ENCODE assay signal across 1 cellular context in the genomic region with DNA sequence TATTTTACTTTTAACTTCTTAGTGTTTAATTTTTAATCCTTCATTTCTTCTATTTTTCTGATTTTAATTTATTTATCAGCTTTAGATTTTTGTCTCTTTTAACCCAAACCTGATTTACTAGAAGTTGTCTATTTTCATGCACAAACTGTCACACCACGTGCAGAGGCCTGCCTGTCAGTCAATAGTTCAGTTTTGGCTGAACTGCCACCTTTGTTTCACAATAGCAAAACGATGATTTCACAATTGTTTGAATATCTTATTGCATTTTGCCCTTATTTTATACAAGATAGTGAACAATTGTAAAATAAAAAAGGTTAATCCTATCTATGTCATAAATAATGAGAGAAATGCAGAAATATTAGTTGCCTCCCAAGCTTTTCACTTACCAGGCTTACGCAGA.
TF ChIP-seq lines count a peak whose summit lies in the region.

No MANE protein-coding gene starts in this region.

TF ChIP-seq in HepG2, 621 proteins besides CTCF, POLR2A, EP300 and RAD21 (continued from another document and continues in another):
- TF ChIP-seq FOSL2 (CRISPR knock-in tag; IDR thresholded peaks at IDR 0.05) = 0 out of 2 replicates have a peak, but pooled peaks have one; percentile 14
- TF ChIP-seq, protein P1, sequence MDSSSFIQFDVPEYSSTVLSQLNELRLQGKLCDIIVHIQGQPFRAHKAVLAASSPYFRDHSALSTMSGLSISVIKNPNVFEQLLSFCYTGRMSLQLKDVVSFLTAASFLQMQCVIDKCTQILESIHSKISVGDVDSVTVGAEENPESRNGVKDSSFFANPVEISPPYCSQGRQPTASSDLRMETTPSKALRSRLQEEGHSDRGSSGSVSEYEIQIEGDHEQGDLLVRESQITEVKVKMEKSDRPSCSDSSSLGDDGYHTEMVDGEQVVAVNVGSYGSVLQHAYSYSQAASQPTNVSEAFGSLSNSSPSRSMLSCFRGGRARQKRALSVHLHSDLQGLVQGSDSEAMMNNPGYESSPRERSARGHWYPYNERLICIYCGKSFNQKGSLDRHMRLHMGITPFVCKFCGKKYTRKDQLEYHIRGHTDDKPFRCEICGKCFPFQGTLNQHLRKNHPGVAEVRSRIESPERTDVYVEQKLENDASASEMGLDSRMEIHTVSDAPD (CRISPR knock-in tag; IDR thresholded peaks at IDR 0.05) = no peak
- peak; percentile 80; the same call in 1 of the 2 replicates for TF ChIP-seq MIER3 (CRISPR knock-in tag; IDR thresholded peaks at IDR 0.05; ENCODE audit: borderline replicate concordance)
- TF ChIP-seq, protein P2, sequence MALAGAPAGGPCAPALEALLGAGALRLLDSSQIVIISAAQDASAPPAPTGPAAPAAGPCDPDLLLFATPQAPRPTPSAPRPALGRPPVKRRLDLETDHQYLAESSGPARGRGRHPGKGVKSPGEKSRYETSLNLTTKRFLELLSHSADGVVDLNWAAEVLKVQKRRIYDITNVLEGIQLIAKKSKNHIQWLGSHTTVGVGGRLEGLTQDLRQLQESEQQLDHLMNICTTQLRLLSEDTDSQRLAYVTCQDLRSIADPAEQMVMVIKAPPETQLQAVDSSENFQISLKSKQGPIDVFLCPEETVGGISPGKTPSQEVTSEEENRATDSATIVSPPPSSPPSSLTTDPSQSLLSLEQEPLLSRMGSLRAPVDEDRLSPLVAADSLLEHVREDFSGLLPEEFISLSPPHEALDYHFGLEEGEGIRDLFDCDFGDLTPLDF (CRISPR knock-in tag; IDR thresholded peaks at IDR 0.05) = 0 out of 2 replicates have a peak, but pooled peaks have one; percentile 22
- peak; percentile 87 for TF ChIP-seq ARNTL (CRISPR knock-in tag; IDR thresholded peaks at IDR 0.05)
- TF ChIP-seq ZC3H4 (CRISPR knock-in tag; IDR thresholded peaks at IDR 0.05; ENCODE audit: borderline replicate concordance) = no peak
- peak; percentile 30; the same call in 1 of the 2 replicates for TF ChIP-seq SMC3 (IDR thresholded peaks at IDR 0.05; ENCODE audit: low read length)
- TF ChIP-seq ZNF430 (CRISPR knock-in tag; IDR thresholded peaks at IDR 0.05) = 0 out of 2 replicates have a peak, but pooled peaks have one; percentile 39
- TF ChIP-seq, protein P3, sequence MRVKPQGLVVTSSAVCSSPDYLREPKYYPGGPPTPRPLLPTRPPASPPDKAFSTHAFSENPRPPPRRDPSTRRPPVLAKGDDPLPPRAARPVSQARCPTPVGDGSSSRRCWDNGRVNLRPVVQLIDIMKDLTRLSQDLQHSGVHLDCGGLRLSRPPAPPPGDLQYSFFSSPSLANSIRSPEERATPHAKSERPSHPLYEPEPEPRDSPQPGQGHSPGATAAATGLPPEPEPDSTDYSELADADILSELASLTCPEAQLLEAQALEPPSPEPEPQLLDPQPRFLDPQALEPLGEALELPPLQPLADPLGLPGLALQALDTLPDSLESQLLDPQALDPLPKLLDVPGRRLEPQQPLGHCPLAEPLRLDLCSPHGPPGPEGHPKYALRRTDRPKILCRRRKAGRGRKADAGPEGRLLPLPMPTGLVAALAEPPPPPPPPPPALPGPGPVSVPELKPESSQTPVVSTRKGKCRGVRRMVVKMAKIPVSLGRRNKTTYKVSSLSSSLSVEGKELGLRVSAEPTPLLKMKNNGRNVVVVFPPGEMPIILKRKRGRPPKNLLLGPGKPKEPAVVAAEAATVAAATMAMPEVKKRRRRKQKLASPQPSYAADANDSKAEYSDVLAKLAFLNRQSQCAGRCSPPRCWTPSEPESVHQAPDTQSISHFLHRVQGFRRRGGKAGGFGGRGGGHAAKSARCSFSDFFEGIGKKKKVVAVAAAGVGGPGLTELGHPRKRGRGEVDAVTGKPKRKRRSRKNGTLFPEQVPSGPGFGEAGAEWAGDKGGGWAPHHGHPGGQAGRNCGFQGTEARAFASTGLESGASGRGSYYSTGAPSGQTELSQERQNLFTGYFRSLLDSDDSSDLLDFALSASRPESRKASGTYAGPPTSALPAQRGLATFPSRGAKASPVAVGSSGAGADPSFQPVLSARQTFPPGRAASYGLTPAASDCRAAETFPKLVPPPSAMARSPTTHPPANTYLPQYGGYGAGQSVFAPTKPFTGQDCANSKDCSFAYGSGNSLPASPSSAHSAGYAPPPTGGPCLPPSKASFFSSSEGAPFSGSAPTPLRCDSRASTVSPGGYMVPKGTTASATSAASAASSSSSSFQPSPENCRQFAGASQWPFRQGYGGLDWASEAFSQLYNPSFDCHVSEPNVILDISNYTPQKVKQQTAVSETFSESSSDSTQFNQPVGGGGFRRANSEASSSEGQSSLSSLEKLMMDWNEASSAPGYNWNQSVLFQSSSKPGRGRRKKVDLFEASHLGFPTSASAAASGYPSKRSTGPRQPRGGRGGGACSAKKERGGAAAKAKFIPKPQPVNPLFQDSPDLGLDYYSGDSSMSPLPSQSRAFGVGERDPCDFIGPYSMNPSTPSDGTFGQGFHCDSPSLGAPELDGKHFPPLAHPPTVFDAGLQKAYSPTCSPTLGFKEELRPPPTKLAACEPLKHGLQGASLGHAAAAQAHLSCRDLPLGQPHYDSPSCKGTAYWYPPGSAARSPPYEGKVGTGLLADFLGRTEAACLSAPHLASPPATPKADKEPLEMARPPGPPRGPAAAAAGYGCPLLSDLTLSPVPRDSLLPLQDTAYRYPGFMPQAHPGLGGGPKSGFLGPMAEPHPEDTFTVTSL (CRISPR knock-in tag; IDR thresholded peaks at IDR 0.05; ENCODE audit: borderline replicate concordance) = peak; percentile 77; the same call in 1 of the 2 replicates
- TF ChIP-seq CBFB (CRISPR knock-in tag; IDR thresholded peaks at IDR 0.05) = no peak
- TF ChIP-seq, protein P4, sequence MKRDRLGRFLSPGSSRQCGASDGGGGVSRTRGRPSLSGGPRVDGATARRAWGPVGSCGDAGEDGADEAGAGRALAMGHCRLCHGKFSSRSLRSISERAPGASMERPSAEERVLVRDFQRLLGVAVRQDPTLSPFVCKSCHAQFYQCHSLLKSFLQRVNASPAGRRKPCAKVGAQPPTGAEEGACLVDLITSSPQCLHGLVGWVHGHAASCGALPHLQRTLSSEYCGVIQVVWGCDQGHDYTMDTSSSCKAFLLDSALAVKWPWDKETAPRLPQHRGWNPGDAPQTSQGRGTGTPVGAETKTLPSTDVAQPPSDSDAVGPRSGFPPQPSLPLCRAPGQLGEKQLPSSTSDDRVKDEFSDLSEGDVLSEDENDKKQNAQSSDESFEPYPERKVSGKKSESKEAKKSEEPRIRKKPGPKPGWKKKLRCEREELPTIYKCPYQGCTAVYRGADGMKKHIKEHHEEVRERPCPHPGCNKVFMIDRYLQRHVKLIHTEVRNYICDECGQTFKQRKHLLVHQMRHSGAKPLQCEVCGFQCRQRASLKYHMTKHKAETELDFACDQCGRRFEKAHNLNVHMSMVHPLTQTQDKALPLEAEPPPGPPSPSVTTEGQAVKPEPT (CRISPR knock-in tag; IDR thresholded peaks at IDR 0.05; ENCODE audit: low read depth) = no peak
- TF ChIP-seq, protein P5, sequence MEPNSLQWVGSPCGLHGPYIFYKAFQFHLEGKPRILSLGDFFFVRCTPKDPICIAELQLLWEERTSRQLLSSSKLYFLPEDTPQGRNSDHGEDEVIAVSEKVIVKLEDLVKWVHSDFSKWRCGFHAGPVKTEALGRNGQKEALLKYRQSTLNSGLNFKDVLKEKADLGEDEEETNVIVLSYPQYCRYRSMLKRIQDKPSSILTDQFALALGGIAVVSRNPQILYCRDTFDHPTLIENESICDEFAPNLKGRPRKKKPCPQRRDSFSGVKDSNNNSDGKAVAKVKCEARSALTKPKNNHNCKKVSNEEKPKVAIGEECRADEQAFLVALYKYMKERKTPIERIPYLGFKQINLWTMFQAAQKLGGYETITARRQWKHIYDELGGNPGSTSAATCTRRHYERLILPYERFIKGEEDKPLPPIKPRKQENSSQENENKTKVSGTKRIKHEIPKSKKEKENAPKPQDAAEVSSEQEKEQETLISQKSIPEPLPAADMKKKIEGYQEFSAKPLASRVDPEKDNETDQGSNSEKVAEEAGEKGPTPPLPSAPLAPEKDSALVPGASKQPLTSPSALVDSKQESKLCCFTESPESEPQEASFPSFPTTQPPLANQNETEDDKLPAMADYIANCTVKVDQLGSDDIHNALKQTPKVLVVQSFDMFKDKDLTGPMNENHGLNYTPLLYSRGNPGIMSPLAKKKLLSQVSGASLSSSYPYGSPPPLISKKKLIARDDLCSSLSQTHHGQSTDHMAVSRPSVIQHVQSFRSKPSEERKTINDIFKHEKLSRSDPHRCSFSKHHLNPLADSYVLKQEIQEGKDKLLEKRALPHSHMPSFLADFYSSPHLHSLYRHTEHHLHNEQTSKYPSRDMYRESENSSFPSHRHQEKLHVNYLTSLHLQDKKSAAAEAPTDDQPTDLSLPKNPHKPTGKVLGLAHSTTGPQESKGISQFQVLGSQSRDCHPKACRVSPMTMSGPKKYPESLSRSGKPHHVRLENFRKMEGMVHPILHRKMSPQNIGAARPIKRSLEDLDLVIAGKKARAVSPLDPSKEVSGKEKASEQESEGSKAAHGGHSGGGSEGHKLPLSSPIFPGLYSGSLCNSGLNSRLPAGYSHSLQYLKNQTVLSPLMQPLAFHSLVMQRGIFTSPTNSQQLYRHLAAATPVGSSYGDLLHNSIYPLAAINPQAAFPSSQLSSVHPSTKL (CRISPR knock-in tag; IDR thresholded peaks at IDR 0.05) = peak; percentile 87
- TF ChIP-seq ZSCAN12 (CRISPR knock-in tag; IDR thresholded peaks at IDR 0.05) = 0 out of 2 replicates have a peak, but pooled peaks have one; percentile 35
- TF ChIP-seq SP4 (CRISPR knock-in tag; IDR thresholded peaks at IDR 0.05) = no peak
- no peak for TF ChIP-seq FOXP1 (IDR thresholded peaks at IDR 0.05)
- TF ChIP-seq FOXP1 (CRISPR knock-in tag; IDR thresholded peaks at IDR 0.05) = peak; percentile 74; the same call in 1 of the 2 replicates
- TF ChIP-seq ARID2 (CRISPR knock-in tag; IDR thresholded peaks at IDR 0.05; ENCODE audit: borderline replicate concordance) = no peak
- no peak for TF ChIP-seq SKI (IDR thresholded peaks at IDR 0.05; ENCODE audit: partially characterized antibody)
- TF ChIP-seq BHLHE40 (IDR thresholded peaks at IDR 0.05; ENCODE audit: low read length) = peak; percentile 69
- TF ChIP-seq, protein P6, sequence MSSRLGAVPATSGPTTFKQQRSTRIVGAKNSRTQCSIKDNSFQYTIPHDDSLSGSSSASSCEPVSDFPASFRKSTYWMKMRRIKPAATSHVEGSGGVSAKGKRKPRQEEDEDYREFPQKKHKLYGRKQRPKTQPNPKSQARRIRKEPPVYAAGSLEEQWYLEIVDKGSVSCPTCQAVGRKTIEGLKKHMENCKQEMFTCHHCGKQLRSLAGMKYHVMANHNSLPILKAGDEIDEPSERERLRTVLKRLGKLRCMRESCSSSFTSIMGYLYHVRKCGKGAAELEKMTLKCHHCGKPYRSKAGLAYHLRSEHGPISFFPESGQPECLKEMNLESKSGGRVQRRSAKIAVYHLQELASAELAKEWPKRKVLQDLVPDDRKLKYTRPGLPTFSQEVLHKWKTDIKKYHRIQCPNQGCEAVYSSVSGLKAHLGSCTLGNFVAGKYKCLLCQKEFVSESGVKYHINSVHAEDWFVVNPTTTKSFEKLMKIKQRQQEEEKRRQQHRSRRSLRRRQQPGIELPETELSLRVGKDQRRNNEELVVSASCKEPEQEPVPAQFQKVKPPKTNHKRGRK (CRISPR knock-in tag; IDR thresholded peaks at IDR 0.05) = peak; percentile 44; the same call in 1 of the 2 replicates
- 0 out of 2 replicates have a peak, but pooled peaks have one; percentile 45 for TF ChIP-seq ZNF766 (CRISPR knock-in tag; IDR thresholded peaks at IDR 0.05; ENCODE audit: borderline replicate concordance)
- TF ChIP-seq, protein P7, sequence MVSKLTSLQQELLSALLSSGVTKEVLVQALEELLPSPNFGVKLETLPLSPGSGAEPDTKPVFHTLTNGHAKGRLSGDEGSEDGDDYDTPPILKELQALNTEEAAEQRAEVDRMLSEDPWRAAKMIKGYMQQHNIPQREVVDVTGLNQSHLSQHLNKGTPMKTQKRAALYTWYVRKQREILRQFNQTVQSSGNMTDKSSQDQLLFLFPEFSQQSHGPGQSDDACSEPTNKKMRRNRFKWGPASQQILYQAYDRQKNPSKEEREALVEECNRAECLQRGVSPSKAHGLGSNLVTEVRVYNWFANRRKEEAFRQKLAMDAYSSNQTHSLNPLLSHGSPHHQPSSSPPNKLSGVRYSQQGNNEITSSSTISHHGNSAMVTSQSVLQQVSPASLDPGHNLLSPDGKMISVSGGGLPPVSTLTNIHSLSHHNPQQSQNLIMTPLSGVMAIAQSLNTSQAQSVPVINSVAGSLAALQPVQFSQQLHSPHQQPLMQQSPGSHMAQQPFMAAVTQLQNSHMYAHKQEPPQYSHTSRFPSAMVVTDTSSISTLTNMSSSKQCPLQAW (CRISPR knock-in tag; IDR thresholded peaks at IDR 0.05) = 0 out of 2 replicates have a peak, but pooled peaks have one; percentile 13
- no peak for TF ChIP-seq ZNF251 (CRISPR knock-in tag; IDR thresholded peaks at IDR 0.05)
- peak; percentile 62; the same call in 1 of the 2 replicates for TF ChIP-seq HOXA5 (CRISPR knock-in tag; IDR thresholded peaks at IDR 0.05)
- peak; percentile 87 for TF ChIP-seq BCL6 (CRISPR knock-in tag; IDR thresholded peaks at IDR 0.05)
- TF ChIP-seq ZSCAN25 (CRISPR knock-in tag; IDR thresholded peaks at IDR 0.05) = no peak
- TF ChIP-seq, protein P8, sequence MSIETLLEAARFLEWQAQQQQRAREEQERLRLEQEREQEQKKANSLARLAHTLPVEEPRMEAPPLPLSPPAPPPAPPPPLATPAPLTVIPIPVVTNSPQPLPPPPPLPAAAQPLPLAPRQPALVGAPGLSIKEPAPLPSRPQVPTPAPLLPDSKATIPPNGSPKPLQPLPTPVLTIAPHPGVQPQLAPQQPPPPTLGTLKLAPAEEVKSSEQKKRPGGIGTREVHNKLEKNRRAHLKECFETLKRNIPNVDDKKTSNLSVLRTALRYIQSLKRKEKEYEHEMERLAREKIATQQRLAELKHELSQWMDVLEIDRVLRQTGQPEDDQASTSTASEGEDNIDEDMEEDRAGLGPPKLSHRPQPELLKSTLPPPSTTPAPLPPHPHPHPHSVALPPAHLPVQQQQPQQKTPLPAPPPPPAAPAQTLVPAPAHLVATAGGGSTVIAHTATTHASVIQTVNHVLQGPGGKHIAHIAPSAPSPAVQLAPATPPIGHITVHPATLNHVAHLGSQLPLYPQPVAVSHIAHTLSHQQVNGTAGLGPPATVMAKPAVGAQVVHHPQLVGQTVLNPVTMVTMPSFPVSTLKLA (IDR thresholded peaks at IDR 0.05) = peak; percentile 72
- no peak for TF ChIP-seq EEA1 (CRISPR knock-in tag; IDR thresholded peaks at IDR 0.05; ENCODE audit: borderline replicate concordance)
- TF ChIP-seq, protein P9, sequence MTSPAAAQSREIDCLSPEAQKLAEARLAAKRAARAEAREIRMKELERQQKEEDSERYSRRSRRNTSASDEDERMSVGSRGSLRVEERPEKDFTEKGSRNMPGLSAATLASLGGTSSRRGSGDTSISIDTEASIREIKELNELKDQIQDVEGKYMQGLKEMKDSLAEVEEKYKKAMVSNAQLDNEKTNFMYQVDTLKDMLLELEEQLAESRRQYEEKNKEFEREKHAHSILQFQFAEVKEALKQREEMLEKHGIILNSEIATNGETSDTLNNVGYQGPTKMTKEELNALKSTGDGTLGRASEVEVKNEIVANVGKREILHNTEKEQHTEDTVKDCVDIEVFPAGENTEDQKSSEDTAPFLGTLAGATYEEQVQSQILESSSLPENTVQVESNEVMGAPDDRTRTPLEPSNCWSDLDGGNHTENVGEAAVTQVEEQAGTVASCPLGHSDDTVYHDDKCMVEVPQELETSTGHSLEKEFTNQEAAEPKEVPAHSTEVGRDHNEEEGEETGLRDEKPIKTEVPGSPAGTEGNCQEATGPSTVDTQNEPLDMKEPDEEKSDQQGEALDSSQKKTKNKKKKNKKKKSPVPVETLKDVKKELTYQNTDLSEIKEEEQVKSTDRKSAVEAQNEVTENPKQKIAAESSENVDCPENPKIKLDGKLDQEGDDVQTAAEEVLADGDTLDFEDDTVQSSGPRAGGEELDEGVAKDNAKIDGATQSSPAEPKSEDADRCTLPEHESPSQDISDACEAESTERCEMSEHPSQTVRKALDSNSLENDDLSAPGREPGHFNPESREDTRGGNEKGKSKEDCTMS (CRISPR knock-in tag; conservative IDR thresholded peaks at IDR 0.05) = no peak
- TF ChIP-seq ZNF790 (CRISPR knock-in tag; IDR thresholded peaks at IDR 0.05; ENCODE audit: borderline replicate concordance) = no peak
- 0 out of 2 replicates have a peak, but pooled peaks have one; percentile 26 for TF ChIP-seq ZSCAN9 (CRISPR knock-in tag; IDR thresholded peaks at IDR 0.05; ENCODE audit: borderline replicate concordance)
